Comparison of ENCODE assay signal across 8 cellular contexts in the genomic region with DNA sequence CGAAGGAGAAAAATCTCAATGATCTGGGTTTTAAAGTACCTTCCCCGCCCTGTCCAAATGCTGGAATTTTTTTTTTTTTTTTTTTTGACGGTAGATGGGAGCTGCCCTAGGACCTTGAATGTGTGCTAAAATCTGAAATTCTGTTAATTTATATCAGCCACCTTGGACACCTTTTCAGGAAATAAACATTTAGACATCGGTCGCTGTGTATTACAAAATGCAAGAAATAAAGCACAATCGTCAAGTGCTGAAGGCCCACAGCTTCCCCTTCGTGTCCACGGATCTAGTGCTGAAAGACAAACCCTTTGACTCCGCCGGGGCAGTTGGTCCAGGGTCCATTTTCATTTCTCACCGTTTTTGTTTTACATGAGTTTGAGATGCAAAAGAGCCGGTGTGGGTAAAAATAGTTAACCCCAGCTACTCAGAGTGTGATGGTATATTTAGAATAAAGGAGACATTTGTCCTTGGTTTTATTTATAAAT.
DNase-seq lines count a peak whose midpoint lies in the region; ATAC-seq, FAIRE-seq and TF ChIP-seq lines count a peak whose summit lies in the region.

No MANE protein-coding gene starts in this region.

- H2AFZ ChIP-seq in H1 (ENCODE audit: low read length), result no peak overlapping the region

- H2BK15ac ChIP-seq in H1 (ENCODE audit: low read length), result no peak overlapping the region

- H3K4me3 ChIP-seq in H1 (ENCODE audit: extremely low read depth in 1 of 4, insufficient read depth in 2 of 4, low read depth in 3 of 4, low read length in 4 of 4) (peak overlapping the region; percentile 45 to 75 (median 63)), mesodermal cell (ENCODE audit: extremely low read depth, insufficient read depth, low read length, poor library complexity, severe bottlenecking) (peak overlapping the region; percentile 52), tibial artery (peak overlapping the region; percentile 59 to 73)

- H3K9me3 ChIP-seq in T-helper 17 cell (ENCODE audit: control insufficient read depth, low read length, poor library complexity, severe bottlenecking) (no peaks in the 10 kb centered on the region), H1 (ENCODE audit: insufficient read depth in 2 of 2, low read depth in 1 of 2, low read length in 1 of 2) (no peaks in the 10 kb centered on the region), mesodermal cell (ENCODE audit: control insufficient read depth, low read length) (no peaks in the 10 kb centered on the region), tibial artery (no peaks in the 10 kb centered on the region)

- H3K36me3 ChIP-seq in H1 (ENCODE audit: control insufficient read depth in 2 of 4, insufficient read depth in 4 of 4, low read length in 3 of 4) (no peaks in the 10 kb centered on the region), mesodermal cell (ENCODE audit: control insufficient read depth, insufficient read depth, low read length) (no peaks in the 10 kb centered on the region), tibial artery (no peaks in the 10 kb centered on the region)

- no peak; a peak in 1 of 3 replicates for TF ChIP-seq POLR2A in H1 (IDR thresholded peaks at IDR 0.05; ENCODE audit: control extremely low read depth in 1 of 2, low read depth in 2 of 2, low read length in 2 of 2)

- intact Hi-C loops in tibial artery (cut with DNase I; ENCODE audit: low total_unique reads), result loop anchor here (1.0 to 2.0 kb wide), 2 partner anchors 74 to 95 kb away; no protein-coding TSS in a partner anchor

- H4K5ac ChIP-seq in H1 (ENCODE audit: insufficient read length, low read depth, low read length), result peak overlapping the region; percentile 96

- no peak for FAIRE-seq in H1 (lab: Jason Lieb, UNC)

- no peak overlapping the region for H3K14ac ChIP-seq in H1 (ENCODE audit: insufficient read length)

- H3K4me2 ChIP-seq in H1 (ENCODE audit: insufficient read depth in 1 of 2, low read depth in 2 of 2, low read length in 2 of 2), result peak overlapping the region; percentile 73 to 92

- 0 out of 2 replicates have a peak overlapping the region, but pooled peaks have one; percentile 100 for H4K8ac ChIP-seq in H1 (ENCODE audit: extremely low read depth, insufficient read depth, low read length)

- DNase-seq in Daoy (ENCODE audit: low read depth) (peak; percentile 31), HS-27A (ENCODE audit: low read depth) (peak; percentile 51), T-helper 17 cell (no peak), H1 (ENCODE audit: low read depth in 1 of 2, low spot score in 2 of 2) (no peak), tibial artery (no peak), islet precursor cell (no peak)

- no peaks in the 10 kb centered on the region for H3K27me3 Mint-ChIP-seq in T-helper 17 cell

- H3K27me3 ChIP-seq in H1 (replicated peaks in 1 of 4; ENCODE audit: control insufficient read depth in 3 of 4, extremely low read depth in 1 of 4, insufficient read depth in 3 of 4, low read length in 3 of 4) (no peaks in the 10 kb centered on the region), tibial artery (no peaks in the 10 kb centered on the region)

- no peak for TF ChIP-seq EP300 in H1 (IDR thresholded peaks at IDR 0.05; ENCODE audit: borderline replicate concordance in 1 of 2, low read depth in 2 of 2, low read length in 2 of 2)

- peak overlapping the region; percentile 91 for H3K4ac ChIP-seq in H1 (replicated peaks; ENCODE audit: insufficient read length, low read depth, low read length)

- POLR2A ChIA-PET in H1 (lab: Charles Lee; ENCODE audit: partially characterized antibody), result interaction anchor here (0.8 to 7.3 kb wide), 25 partner anchors 10 to 301 kb away, joined by 3 to 226 read pairs (median 7); a partner anchor contains a TSS

- no peaks in the 10 kb centered on the region for H4K20me1 ChIP-seq in H1 (replicated peaks in 1 of 2; ENCODE audit: control insufficient read depth in 1 of 2, insufficient read depth in 2 of 2, low read length in 2 of 2)

- peak overlapping the region; percentile 96 for H2BK5ac ChIP-seq in H1 (ENCODE audit: low read depth, low read length)

- 5% methylated on average over 12 of the region's 12 CpGs; no CpG with 5 or more reads in 1 of the 2 experiments for WGBS in H1 (ENCODE audit: extremely low coverage in 1 of 2, insufficient coverage in 1 of 2, insufficient read length in 1 of 2, insufficient replicate concordance in 2 of 2, low coverage in 1 of 2, low lambda C conversion rate in 2 of 2, missing lambda C conversion rate in 1 of 2), 2 experiments
- 8 to 11% methylated on average over 9 to 10 of the region's 12 CpGs for WGBS in mesodermal cell (ENCODE audit: insufficient coverage in 2 of 2), 2 experiments

- peak overlapping the region; percentile 77 for H4K91ac ChIP-seq in H1 (replicated peaks; ENCODE audit: insufficient read length, low read length)

- peaks cover 2% of the 10 kb centered on the region for H3K36me3 Mint-ChIP-seq in T-helper 17 cell (ENCODE audit: low read depth)

- H3K4me1 Mint-ChIP-seq in T-helper 17 cell, result peaks cover 30% of the 10 kb centered on the region

- H3K27ac ChIP-seq in H1 (ENCODE audit: low read depth, low read length) (peak overlapping the region; percentile 99), mesodermal cell (ENCODE audit: low read depth, low read length, severe bottlenecking) (peak overlapping the region; percentile 99), tibial artery (peak overlapping the region; percentile 98 to 99)

- H2BK12ac ChIP-seq in H1 (ENCODE audit: low read depth, low read length), result peak overlapping the region; percentile 86; the same call in 1 of the 2 replicates

- H2BK20ac ChIP-seq in H1 (ENCODE audit: low read length), result no peak overlapping the region

- peak overlapping the region; percentile 18; the same call in 1 of the 2 replicates for H2AK5ac ChIP-seq in H1 (ENCODE audit: low read depth, low read length)

- peak overlapping the region; percentile 55 for H3K56ac ChIP-seq in H1 (replicated peaks; ENCODE audit: insufficient read length, low read depth, low read length)

- TF ChIP-seq RAD21 in H1 (IDR thresholded peaks at IDR 0.05 in 1 of 2, conservative IDR thresholded peaks at IDR 0.05 in 1 of 2; ENCODE audit: low read depth in 2 of 2, low read length in 2 of 2), result no peak

- CTCF ChIA-PET in H1 (lab: Charles Lee; ENCODE audit: partially characterized antibody), result interaction anchor here (0.6 to 6.9 kb wide), 11 partner anchors 13 to 221 kb away, joined by 4 to 54 read pairs (median 7); no protein-coding TSS in a partner anchor

- H3K27ac Mint-ChIP-seq in T-helper 17 cell, result peak overlapping the region; percentile 99

- ATAC-seq in T-helper 17 cell (no peak), HG02840 (IDR thresholded peaks at IDR 0.05; ENCODE audit: low FRiP score, unreplicated experiment) (no peak)

- no peaks in the 10 kb centered on the region for H3K79me2 ChIP-seq in H1 (ENCODE audit: control insufficient read depth in 1 of 2, insufficient read depth in 2 of 2, low read length in 2 of 2)

- peaks cover 5% of the 10 kb centered on the region; the same call in 1 of the 2 replicates for H3K23me2 ChIP-seq in H1 (ENCODE audit: low read depth, low read length)

- H3K4me1 ChIP-seq in H1 (replicated peaks in 1 of 4; ENCODE audit: control insufficient read depth in 3 of 4, insufficient read depth in 4 of 4, low read length in 3 of 4) (peaks cover 11 to 16% (median 12%) of the 10 kb centered on the region in 4 experiments; a peak in 6 of 7 replicates), mesodermal cell (ENCODE audit: control insufficient read depth, insufficient read depth, low read length, poor library complexity, severe bottlenecking) (peaks cover 11% of the 10 kb centered on the region), tibial artery (peaks cover 0 to 66% (median 24%) of the 10 kb centered on the region in 4 donors)

- TF ChIP-seq CTCF in H1 (IDR thresholded peaks at IDR 0.05; ENCODE audit: control extremely low read depth in 1 of 3, insufficient read depth in 1 of 3, low read depth in 1 of 3, low read length in 3 of 3) (no peak), tibial artery (IDR thresholded peaks at IDR 0.05) (no peak)

- peak overlapping the region; percentile 88 to 100 (median 96) for H3K9ac ChIP-seq in H1 (replicated peaks in 1 of 4; ENCODE audit: extremely low read depth in 1 of 4, low read depth in 3 of 4, low read length in 3 of 4)

- no peak overlapping the region for H3K23ac ChIP-seq in H1 (ENCODE audit: insufficient read length)

- peak overlapping the region; percentile 91 for H3K4me3 Mint-ChIP-seq in T-helper 17 cell

- H3K79me1 ChIP-seq in H1 (ENCODE audit: low read depth, low read length), result no peaks in the 10 kb centered on the region

- H3K18ac ChIP-seq in H1 (ENCODE audit: extremely low read depth, low read length), result peak overlapping the region; percentile 94

- H2BK120ac ChIP-seq in H1 (replicated peaks; ENCODE audit: low read depth, low read length), result peak overlapping the region; percentile 13

TF ChIP-seq in H1, 55 proteins besides CTCF, POLR2A, EP300 and RAD21:
- TF ChIP-seq PHF8 (conservative IDR thresholded peaks at IDR 0.05; ENCODE audit: low read depth, low read length), result no peak
- TF ChIP-seq YY1 (IDR thresholded peaks at IDR 0.05; ENCODE audit: low read depth, low read length), result 0 out of 2 replicates have a peak, but pooled peaks have one; percentile 11
- no peak for TF ChIP-seq TCF12 (IDR thresholded peaks at IDR 0.05; ENCODE audit: low read depth, low read length)
- TF ChIP-seq KDM1A (IDR thresholded peaks at IDR 0.05; ENCODE audit: borderline replicate concordance, low read length), result no peak
- TF ChIP-seq TBP (IDR thresholded peaks at IDR 0.05; ENCODE audit: low read depth, low read length), result no peak
- no peak for TF ChIP-seq CBX8 (IDR thresholded peaks at IDR 0.05; ENCODE audit: borderline replicate concordance, low read depth, low read length)
- TF ChIP-seq CHD1 (IDR thresholded peaks at IDR 0.05; ENCODE audit: low read depth, low read length), result peak; percentile 81; the same call in 1 of the 2 replicates
- TF ChIP-seq HDAC2 (IDR thresholded peaks at IDR 0.05; ENCODE audit: borderline replicate concordance in 1 of 2, low read depth in 2 of 2, low read length in 2 of 2), result 0 out of 4 replicates have a peak, but pooled peaks of 1 of the 2 experiments have one; percentile 54
- TF ChIP-seq CEBPB (IDR thresholded peaks at IDR 0.05; ENCODE audit: low read depth, low read length), result no peak

Comparison
In these comparisons a context has a peak if more than half of its experiments do, and no peak if none do; other contexts are left out.
1. DNase-seq: peak in Daoy (single experiment) and HS-27A (single experiment); none in T-helper 17 cell (0 of 3), H1 (0 of 2), tibial artery (0 of 2) and islet precursor cell (single experiment).
2. Peak in every context shown above with its lines, with median percentiles within 50 percentile points of each other: H3K27ac ChIP-seq and H3K4me3 ChIP-seq.